ENCODE assay signal across 27 cellular contexts in genomic region chr2:54740333-54740732, GRCh38.
"Had no signal": no experiment of that assay in that cellular context is flagged by ENCODE, and none has a peak within 500 bp of the region (broad histone marks: within the 10 kb centered on the region; RNA-seq: fewer than 3 reads in every experiment).

No MANE protein-coding gene starts in this region.

- H3K4me3 ChIP-seq: body of pancreas had no signal

- H3K4me3 Mint-ChIP-seq: activated CD4-positive, alpha-beta T cell treated with anti-CD3 and anti-CD28 coated beads, Interleukin-2, amount 10 ng/mL, durations not matched to agents 24 days and 14 days; activated CD8-positive, alpha-beta memory T cell treated with anti-CD3 and anti-CD28 coated beads, Interleukin-2, amount 10 ng/mL, durations not matched to agents 7 days and 5 days; activated naive CD8-positive, alpha-beta T cell treated with anti-CD3 and anti-CD28 coated beads, Interleukin-2, amount 50 U/mL, for 24 hours; activated T-cell treated with anti-CD3 and anti-CD28 coated beads, Interleukin-2, amount 50 U/mL, for 24 hours; activated T-helper 1 cell treated with anti-CD3 and anti-CD28 coated beads, Interleukin-12 subunit alpha, Interleukin-12 subunit beta, Interleukin-2, Interleukin-4 antibody, amounts not matched to agents 30 ng/mL and 10 ng/mL and 1 ng/mL, durations not matched to agents 14 hours and 24 hours and 36 hours; T-helper 17 cell; WTC11 had no signal

- DNase-seq: activated CD4-positive, alpha-beta T cell treated with anti-CD3 and anti-CD28 coated beads, Interleukin-2, amount 10 ng/mL, durations not matched to agents 24 days and 14 days; activated CD4-positive, alpha-beta T cell treated with anti-CD3 and anti-CD28 coated beads, Interleukin-2, amount 50 U/mL, for 48 hours; activated CD4-positive, CD25-positive, alpha-beta regulatory T cell treated with anti-CD3 and anti-CD28 coated beads, Interleukin-2, amount 50 U/mL, for 72 hours; activated CD8-positive, alpha-beta memory T cell treated with anti-CD3 and anti-CD28 coated beads, Interleukin-2, amount 10 ng/mL, durations not matched to agents 7 days and 5 days; activated effector memory CD4-positive, alpha-beta T cell treated with Interleukin-2 at 50 U/mL for 16 hours; activated naive CD4-positive, alpha-beta T cell treated with Interleukin-2 at 50 U/mL for 16 hours; activated naive CD8-positive, alpha-beta T cell treated with anti-CD3 and anti-CD28 coated beads, Interleukin-2, amount 50 U/mL, for 24 hours; activated T-cell treated with anti-CD3 and anti-CD28 coated beads, Interleukin-2, amount 50 U/mL, for 24 hours; body of pancreas; central memory CD4-positive, alpha-beta T cell; MM.1S; NCI-H1105; NCI-H1436; NCI-H1694 treated with DMSO at 0.1 percent for 48 hours; NCI-H2029 treated with DMSO at 0.1 percent for 48 hours; NCI-H226; NCI-H526; NK-92 treated with Interleukin-12 subunit alpha and Interleukin-12 subunit beta, amount 100 ng/mL, for 24 hours; PC-3; SIG-M5; T-helper 17 cell; T-helper 9 cell had no signal

- H3K36me3 Mint-ChIP-seq: activated CD8-positive, alpha-beta memory T cell treated with anti-CD3 and anti-CD28 coated beads, Interleukin-2, amount 10 ng/mL, durations not matched to agents 7 days and 5 days; activated naive CD4-positive, alpha-beta T cell treated with anti-CD3 and anti-CD28 coated beads, Interleukin-2, amount 50 U/mL, for 72 hours; WTC11 had no signal

- H3K27ac ChIP-seq: body of pancreas had no signal

- FAIRE-seq: bronchial epithelial cell, RCC 7860 had no signal

- H3K27me3 ChIP-seq: body of pancreas had no signal

- H3K27ac Mint-ChIP-seq: activated CD4-positive, alpha-beta T cell treated with anti-CD3 and anti-CD28 coated beads, Interleukin-2, amount 10 ng/mL, durations not matched to agents 24 days and 14 days; activated CD8-positive, alpha-beta memory T cell treated with anti-CD3 and anti-CD28 coated beads, Interleukin-2, amount 10 ng/mL, durations not matched to agents 7 days and 5 days; activated naive CD4-positive, alpha-beta T cell treated with anti-CD3 and anti-CD28 coated beads, Interleukin-2, amount 50 U/mL, for 72 hours; activated naive CD8-positive, alpha-beta T cell treated with anti-CD3 and anti-CD28 coated beads, Interleukin-2, amount 50 U/mL, for 24 hours; activated T-cell treated with anti-CD3 and anti-CD28 coated beads, Interleukin-2, amount 50 U/mL, for 24 hours; activated T-helper 1 cell treated with anti-CD3 and anti-CD28 coated beads, Interleukin-12 subunit alpha, Interleukin-12 subunit beta, Interleukin-2, Interleukin-4 antibody, amounts not matched to agents 30 ng/mL and 10 ng/mL and 1 ng/mL, durations not matched to agents 14 hours and 24 hours and 36 hours; T-helper 17 cell; WTC11 had no signal

- H3K9me3 Mint-ChIP-seq: activated CD4-positive, alpha-beta T cell treated with anti-CD3 and anti-CD28 coated beads, Interleukin-2, amount 10 ng/mL, durations not matched to agents 24 days and 14 days; activated naive CD4-positive, alpha-beta T cell treated with anti-CD3 and anti-CD28 coated beads, Interleukin-2, amount 50 U/mL, for 72 hours; activated naive CD8-positive, alpha-beta T cell treated with anti-CD3 and anti-CD28 coated beads, Interleukin-2, amount 50 U/mL, for 24 hours; activated T-cell treated with anti-CD3 and anti-CD28 coated beads, Interleukin-2, amount 50 U/mL, for 24 hours; activated T-helper 1 cell treated with anti-CD3 and anti-CD28 coated beads, Interleukin-12 subunit alpha, Interleukin-12 subunit beta, Interleukin-2, Interleukin-4 antibody, amounts not matched to agents 30 ng/mL and 10 ng/mL and 1 ng/mL, durations not matched to agents 14 hours and 24 hours and 36 hours; WTC11 had no signal

- H3K9me3 ChIP-seq: body of pancreas had no signal

- H3K4me1 Mint-ChIP-seq: activated CD4-positive, alpha-beta T cell treated with anti-CD3 and anti-CD28 coated beads, Interleukin-2, amount 10 ng/mL, durations not matched to agents 24 days and 14 days; activated CD8-positive, alpha-beta memory T cell treated with anti-CD3 and anti-CD28 coated beads, Interleukin-2, amount 10 ng/mL, durations not matched to agents 7 days and 5 days; activated naive CD8-positive, alpha-beta T cell treated with anti-CD3 and anti-CD28 coated beads, Interleukin-2, amount 50 U/mL, for 24 hours; T-helper 17 cell; WTC11 had no signal
